1 cellular context compared by ENCODE assay signal in the genomic region with DNA sequence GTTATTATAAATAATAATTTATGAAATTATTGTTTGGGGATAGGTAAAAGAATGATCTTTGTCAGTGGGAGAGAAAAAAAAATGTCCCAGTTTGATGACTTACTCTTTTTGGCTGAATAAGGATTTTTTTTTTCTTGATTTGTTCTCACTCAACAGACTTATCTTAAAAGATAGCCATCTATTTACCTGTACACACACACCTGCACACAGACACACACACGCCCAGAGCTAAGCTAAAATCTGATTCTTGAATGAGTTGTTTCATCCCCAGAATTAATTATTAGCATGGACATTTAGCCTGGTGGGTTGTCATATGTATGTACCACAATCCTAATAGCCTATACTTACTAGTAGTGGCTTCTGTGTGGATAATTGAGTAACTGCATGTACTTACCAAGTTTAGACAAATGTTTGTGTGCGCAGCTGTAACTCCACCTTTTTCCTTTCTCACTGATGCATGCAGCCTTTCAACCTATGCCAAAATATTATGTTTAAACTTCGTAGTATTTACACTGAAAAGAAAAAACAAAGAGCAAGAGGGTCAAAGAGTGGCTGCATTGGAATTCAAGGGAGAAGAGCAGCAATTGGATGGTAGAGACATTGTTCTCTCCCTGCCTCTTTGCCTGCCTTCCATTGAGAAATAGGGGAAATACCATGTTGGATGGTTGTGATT.
TF ChIP-seq lines count a peak whose summit lies in the region.

No MANE protein-coding gene starts in this region.

TF ChIP-seq in GM23338, 12 proteins besides CTCF, POLR2A, EP300 and RAD21 (continued from another document):
- TF ChIP-seq, protein P1, sequence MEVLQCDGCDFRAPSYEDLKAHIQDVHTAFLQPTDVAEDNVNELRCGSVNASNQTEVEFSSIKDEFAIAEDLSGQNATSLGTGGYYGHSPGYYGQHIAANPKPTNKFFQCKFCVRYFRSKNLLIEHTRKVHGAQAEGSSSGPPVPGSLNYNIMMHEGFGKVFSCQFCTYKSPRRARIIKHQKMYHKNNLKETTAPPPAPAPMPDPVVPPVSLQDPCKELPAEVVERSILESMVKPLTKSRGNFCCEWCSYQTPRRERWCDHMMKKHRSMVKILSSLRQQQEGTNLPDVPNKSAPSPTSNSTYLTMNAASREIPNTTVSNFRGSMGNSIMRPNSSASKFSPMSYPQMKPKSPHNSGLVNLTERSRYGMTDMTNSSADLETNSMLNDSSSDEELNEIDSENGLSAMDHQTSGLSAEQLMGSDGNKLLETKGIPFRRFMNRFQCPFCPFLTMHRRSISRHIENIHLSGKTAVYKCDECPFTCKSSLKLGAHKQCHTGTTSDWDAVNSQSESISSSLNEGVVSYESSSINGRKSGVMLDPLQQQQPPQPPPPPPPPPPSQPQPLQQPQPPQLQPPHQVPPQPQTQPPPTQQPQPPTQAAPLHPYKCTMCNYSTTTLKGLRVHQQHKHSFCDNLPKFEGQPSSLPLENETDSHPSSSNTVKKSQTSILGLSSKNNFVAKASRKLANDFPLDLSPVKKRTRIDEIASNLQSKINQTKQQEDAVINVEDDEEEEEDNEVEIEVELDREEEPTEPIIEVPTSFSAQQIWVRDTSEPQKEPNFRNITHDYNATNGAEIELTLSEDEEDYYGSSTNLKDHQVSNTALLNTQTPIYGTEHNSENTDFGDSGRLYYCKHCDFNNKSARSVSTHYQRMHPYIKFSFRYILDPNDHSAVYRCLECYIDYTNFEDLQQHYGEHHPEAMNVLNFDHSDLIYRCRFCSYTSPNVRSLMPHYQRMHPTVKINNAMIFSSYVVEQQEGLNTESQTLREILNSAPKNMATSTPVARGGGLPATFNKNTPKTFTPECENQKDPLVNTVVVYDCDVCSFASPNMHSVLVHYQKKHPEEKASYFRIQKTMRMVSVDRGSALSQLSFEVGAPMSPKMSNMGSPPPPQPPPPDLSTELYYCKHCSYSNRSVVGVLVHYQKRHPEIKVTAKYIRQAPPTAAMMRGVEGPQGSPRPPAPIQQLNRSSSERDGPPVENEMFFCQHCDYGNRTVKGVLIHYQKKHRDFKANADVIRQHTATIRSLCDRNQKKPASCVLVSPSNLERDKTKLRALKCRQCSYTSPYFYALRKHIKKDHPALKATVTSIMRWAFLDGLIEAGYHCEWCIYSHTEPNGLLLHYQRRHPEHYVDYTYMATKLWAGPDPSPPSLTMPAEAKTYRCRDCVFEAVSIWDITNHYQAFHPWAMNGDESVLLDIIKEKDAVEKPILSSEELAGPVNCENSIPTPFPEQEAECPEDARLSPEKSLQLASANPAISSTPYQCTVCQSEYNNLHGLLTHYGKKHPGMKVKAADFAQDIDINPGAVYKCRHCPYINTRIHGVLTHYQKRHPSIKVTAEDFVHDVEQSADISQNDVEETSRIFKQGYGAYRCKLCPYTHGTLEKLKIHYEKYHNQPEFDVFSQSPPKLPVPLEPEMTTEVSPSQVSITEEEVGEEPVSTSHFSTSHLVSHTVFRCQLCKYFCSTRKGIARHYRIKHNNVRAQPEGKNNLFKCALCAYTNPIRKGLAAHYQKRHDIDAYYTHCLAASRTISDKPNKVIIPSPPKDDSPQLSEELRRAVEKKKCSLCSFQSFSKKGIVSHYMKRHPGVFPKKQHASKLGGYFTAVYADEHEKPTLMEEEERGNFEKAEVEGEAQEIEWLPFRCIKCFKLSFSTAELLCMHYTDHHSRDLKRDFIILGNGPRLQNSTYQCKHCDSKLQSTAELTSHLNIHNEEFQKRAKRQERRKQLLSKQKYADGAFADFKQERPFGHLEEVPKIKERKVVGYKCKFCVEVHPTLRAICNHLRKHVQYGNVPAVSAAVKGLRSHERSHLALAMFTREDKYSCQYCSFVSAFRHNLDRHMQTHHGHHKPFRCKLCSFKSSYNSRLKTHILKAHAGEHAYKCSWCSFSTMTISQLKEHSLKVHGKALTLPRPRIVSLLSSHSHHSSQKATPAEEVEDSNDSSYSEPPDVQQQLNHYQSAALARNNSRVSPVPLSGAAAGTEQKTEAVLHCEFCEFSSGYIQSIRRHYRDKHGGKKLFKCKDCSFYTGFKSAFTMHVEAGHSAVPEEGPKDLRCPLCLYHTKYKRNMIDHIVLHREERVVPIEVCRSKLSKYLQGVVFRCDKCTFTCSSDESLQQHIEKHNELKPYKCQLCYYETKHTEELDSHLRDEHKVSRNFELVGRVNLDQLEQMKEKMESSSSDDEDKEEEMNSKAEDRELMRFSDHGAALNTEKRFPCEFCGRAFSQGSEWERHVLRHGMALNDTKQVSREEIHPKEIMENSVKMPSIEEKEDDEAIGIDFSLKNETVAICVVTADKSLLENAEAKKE (CRISPR knock-in tag; IDR thresholded peaks at IDR 0.05): no peak
- TF ChIP-seq JUNB (IDR thresholded peaks at IDR 0.05; ENCODE audit: unreplicated experiment) (no peak), POLR2AphosphoS5 (IDR thresholded peaks at IDR 0.05; ENCODE audit: low read depth) (no peak), ZNF331 (CRISPR knock-in tag; IDR thresholded peaks at IDR 0.05; ENCODE audit: low read depth) (no peak), EZH2phosphoT487 (IDR thresholded peaks at IDR 0.05; ENCODE audit: unreplicated experiment) (no peak)
- TF ChIP-seq, protein P2, sequence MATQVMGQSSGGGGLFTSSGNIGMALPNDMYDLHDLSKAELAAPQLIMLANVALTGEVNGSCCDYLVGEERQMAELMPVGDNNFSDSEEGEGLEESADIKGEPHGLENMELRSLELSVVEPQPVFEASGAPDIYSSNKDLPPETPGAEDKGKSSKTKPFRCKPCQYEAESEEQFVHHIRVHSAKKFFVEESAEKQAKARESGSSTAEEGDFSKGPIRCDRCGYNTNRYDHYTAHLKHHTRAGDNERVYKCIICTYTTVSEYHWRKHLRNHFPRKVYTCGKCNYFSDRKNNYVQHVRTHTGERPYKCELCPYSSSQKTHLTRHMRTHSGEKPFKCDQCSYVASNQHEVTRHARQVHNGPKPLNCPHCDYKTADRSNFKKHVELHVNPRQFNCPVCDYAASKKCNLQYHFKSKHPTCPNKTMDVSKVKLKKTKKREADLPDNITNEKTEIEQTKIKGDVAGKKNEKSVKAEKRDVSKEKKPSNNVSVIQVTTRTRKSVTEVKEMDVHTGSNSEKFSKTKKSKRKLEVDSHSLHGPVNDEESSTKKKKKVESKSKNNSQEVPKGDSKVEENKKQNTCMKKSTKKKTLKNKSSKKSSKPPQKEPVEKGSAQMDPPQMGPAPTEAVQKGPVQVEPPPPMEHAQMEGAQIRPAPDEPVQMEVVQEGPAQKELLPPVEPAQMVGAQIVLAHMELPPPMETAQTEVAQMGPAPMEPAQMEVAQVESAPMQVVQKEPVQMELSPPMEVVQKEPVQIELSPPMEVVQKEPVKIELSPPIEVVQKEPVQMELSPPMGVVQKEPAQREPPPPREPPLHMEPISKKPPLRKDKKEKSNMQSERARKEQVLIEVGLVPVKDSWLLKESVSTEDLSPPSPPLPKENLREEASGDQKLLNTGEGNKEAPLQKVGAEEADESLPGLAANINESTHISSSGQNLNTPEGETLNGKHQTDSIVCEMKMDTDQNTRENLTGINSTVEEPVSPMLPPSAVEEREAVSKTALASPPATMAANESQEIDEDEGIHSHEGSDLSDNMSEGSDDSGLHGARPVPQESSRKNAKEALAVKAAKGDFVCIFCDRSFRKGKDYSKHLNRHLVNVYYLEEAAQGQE (IDR thresholded peaks at IDR 0.05; ENCODE audit: unreplicated experiment): no peak
TF ChIP-seq in GM23338: peak in this region for 0.
